In genomic region chr2:192278701-192279100, GRCh38 we compare ENCODE assay signal across 6 cellular contexts.
"Had no signal": no experiment of that assay in that cellular context is flagged by ENCODE, and none has a peak within 500 bp of the region (broad histone marks: within the 10 kb centered on the region; RNA-seq: fewer than 3 reads in every experiment).

No MANE protein-coding gene starts in this region.

- H3K27ac ChIP-seq: HL-60 had no signal

- DNase-seq: IMR-90, KBM-7, KG1 had no signal

- FAIRE-seq: HTR-8/SVneo, K562 had no signal

- H3K4me3 ChIP-seq: K562 had no signal

- ATAC-seq: K562 had no signal
